11 cellular contexts compared by ENCODE assay signal in the genomic region with DNA sequence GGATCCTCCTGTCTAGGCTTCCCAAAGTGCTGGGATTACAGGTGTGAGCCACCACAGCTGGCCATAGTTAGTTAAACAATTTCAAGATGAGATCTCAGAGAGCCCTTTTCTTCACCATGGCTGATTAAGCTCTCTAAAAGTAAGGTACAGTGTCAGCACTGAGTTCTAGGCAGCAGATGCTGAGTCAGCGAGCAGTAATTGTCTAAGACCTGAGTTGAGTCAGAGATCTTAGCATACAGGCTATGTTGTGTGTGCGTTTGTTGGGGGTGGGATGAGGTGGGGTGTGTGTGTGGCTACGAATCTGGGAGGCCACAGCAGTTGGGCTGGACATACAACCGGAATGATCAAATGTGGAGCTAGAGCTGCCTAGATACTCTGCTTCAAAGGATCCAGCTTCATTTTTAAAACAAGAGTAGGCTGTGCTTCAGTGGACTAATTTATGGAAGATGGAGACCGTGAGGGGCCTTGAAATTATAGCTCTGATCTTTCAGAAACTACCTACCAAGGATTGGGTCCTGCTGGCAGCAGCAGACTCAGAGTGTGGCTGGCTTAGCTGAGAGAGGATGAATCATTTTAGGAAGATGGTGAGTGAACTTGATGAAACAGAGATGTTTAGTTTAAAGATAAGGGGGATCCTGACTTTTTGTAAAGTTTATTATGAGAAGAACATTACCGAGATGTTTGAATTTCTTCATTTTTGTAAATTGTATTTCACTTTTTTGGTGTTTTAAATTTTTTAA. TPM values are rescaled to one million over a fixed set of nuclear protein-coding genes. Genes with fewer than 3 reads are reported as not detected.
DNase-seq lines count a peak whose midpoint lies in the region; ATAC-seq lines count a peak whose summit lies in the region.
"Had no signal": no experiment of that assay in that cellular context is flagged by ENCODE, and none has a peak within 500 bp of the region (broad histone marks: within the 10 kb centered on the region; RNA-seq: fewer than 3 reads in every experiment).

No MANE protein-coding gene starts in this region.

- peak; percentile 38 for DNase-seq in activated CD4-positive, alpha-beta T cell treated with anti-CD3 and anti-CD28 coated beads for 48 hours
- no peak for DNase-seq in activated CD4-positive, alpha-beta T cell treated with anti-CD3 and anti-CD28 coated beads, Interleukin-2, amount 50 U/mL, for 1 hour
- DNase-seq in activated naive CD4-positive, alpha-beta T cell treated with anti-CD3 and anti-CD28 coated beads, Interleukin-2, amount 50 U/mL, for 72 hours (ENCODE audit: low spot score in 2 of 2), result no peak
- DNase-seq in kidney tubule cell (ENCODE audit: low spot score), result peak; percentile 46
- DNase-seq in nucleus accumbens (lab: John Stamatoyannopoulos, UW), result no peak
- DNase-seq: DMS153, NCI-H1105, NCI-H82 had no signal

- peak; percentile 16 for ATAC-seq in HG03159 (IDR thresholded peaks at IDR 0.05; ENCODE audit: unreplicated experiment)
- peak; percentile 34 to 68 for ATAC-seq in activated naive CD4-positive, alpha-beta T cell treated with anti-CD3 and anti-CD28 coated beads, Interleukin-2, amount 50 U/mL, for 72 hours
- no peak for ATAC-seq in HG03097 (IDR thresholded peaks at IDR 0.05; ENCODE audit: low FRiP score, unreplicated experiment)
- ATAC-seq in GM18517 (IDR thresholded peaks at IDR 0.05; ENCODE audit: unreplicated experiment), result no peak

- H3K9me3 Mint-ChIP-seq in activated naive CD4-positive, alpha-beta T cell treated with anti-CD3 and anti-CD28 coated beads, Interleukin-2, amount 50 U/mL, for 72 hours, result no peaks in the 10 kb centered on the region

- no peak overlapping the region for H3K27ac Mint-ChIP-seq in activated naive CD4-positive, alpha-beta T cell treated with anti-CD3 and anti-CD28 coated beads, Interleukin-2, amount 50 U/mL, for 72 hours

- no peaks in the 10 kb centered on the region for H3K36me3 Mint-ChIP-seq in activated naive CD4-positive, alpha-beta T cell treated with anti-CD3 and anti-CD28 coated beads, Interleukin-2, amount 50 U/mL, for 72 hours

RNA-seq across cellular contexts. Expression of a gene that starts 17.5 kb away (rescaled TPM):
- 100 to 1,000 TPM; 117 to 125 TPM for total RNA-seq in activated naive CD4-positive, alpha-beta T cell treated with anti-CD3 and anti-CD28 coated beads, Interleukin-2, amount 50 U/mL, for 72 hours

Comparison
In these comparisons a context has a peak if more than half of its experiments do, and no peak if none do; other contexts are left out.
1. DNase-seq: peak in activated CD4-positive, alpha-beta T cell treated with anti-CD3 and anti-CD28 coated beads for 48 hours (single experiment) and kidney tubule cell (single experiment); none in activated CD4-positive, alpha-beta T cell treated with anti-CD3 and anti-CD28 coated beads, Interleukin-2, amount 50 U/mL, for 1 hour (single experiment), activated naive CD4-positive, alpha-beta T cell treated with anti-CD3 and anti-CD28 coated beads, Interleukin-2, amount 50 U/mL, for 72 hours (0 of 2) and nucleus accumbens (0 of 56).
2. ATAC-seq: peak in HG03159 (single experiment) and activated naive CD4-positive, alpha-beta T cell treated with anti-CD3 and anti-CD28 coated beads, Interleukin-2, amount 50 U/mL, for 72 hours (2 of 2); none in HG03097 (single experiment) and GM18517 (single experiment).